Comparison of ENCODE assay signal across 1 cellular context in the genomic region with DNA sequence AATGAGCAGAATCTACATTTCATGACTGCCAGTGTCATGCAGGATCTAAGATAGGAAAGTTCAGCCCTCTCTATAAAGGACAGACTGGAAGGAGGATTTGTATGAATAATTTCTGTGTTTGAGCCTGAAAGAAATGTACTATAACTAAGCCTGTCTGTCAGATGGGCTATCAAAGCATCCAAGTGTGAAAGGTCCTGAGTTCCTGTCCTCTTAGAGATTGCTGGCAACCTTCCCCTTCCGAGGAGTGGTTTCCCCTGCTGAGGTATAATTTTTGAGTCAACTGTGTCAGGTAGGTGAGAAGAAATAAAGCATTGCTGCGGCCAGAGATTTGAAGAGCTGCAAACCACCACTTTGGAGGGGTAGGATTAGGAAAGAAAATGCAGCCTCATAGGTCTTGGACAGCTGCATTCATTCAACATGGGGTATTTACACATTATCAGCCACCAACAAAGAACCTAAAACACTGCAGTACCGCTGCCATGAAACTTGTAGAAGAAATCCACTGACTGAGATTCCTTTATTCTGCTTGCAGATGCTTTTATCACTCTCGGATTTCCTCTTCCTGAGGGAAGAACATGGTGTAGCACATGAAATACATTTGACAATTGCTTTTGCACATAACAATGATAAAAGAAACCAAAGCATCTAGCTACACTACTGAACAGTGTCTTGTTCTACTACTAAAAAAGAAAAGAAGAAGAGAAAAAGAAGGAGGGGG.
TF ChIP-seq lines count a peak whose summit lies in the region.

No MANE protein-coding gene starts in this region.

TF ChIP-seq in HepG2, 621 proteins besides CTCF, POLR2A, EP300 and RAD21 (continued from another document):
- TF ChIP-seq, protein P1, sequence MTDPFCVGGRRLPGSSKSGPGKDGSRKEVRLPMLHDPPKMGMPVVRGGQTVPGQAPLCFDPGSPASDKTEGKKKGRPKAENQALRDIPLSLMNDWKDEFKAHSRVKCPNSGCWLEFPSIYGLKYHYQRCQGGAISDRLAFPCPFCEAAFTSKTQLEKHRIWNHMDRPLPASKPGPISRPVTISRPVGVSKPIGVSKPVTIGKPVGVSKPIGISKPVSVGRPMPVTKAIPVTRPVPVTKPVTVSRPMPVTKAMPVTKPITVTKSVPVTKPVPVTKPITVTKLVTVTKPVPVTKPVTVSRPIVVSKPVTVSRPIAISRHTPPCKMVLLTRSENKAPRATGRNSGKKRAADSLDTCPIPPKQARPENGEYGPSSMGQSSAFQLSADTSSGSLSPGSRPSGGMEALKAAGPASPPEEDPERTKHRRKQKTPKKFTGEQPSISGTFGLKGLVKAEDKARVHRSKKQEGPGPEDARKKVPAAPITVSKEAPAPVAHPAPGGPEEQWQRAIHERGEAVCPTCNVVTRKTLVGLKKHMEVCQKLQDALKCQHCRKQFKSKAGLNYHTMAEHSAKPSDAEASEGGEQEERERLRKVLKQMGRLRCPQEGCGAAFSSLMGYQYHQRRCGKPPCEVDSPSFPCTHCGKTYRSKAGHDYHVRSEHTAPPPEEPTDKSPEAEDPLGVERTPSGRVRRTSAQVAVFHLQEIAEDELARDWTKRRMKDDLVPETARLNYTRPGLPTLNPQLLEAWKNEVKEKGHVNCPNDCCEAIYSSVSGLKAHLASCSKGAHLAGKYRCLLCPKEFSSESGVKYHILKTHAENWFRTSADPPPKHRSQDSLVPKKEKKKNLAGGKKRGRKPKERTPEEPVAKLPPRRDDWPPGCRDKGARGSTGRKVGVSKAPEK (CRISPR knock-in tag; IDR thresholded peaks at IDR 0.05; ENCODE audit: borderline replicate concordance) = no peak
- TF ChIP-seq, protein P2, sequence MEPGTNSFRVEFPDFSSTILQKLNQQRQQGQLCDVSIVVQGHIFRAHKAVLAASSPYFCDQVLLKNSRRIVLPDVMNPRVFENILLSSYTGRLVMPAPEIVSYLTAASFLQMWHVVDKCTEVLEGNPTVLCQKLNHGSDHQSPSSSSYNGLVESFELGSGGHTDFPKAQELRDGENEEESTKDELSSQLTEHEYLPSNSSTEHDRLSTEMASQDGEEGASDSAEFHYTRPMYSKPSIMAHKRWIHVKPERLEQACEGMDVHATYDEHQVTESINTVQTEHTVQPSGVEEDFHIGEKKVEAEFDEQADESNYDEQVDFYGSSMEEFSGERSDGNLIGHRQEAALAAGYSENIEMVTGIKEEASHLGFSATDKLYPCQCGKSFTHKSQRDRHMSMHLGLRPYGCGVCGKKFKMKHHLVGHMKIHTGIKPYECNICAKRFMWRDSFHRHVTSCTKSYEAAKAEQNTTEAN (CRISPR knock-in tag; conservative IDR thresholded peaks at IDR 0.05) = no peak
- TF ChIP-seq TBX3 (IDR thresholded peaks at IDR 0.05; ENCODE audit: borderline replicate concordance) (no peak), ZNF766 (CRISPR knock-in tag; IDR thresholded peaks at IDR 0.05; ENCODE audit: borderline replicate concordance) (no peak), DMAP1 (CRISPR knock-in tag; IDR thresholded peaks at IDR 0.05) (no peak), SSRP1 (CRISPR knock-in tag; IDR thresholded peaks at IDR 0.05) (no peak), KDM6A (CRISPR knock-in tag; IDR thresholded peaks at IDR 0.05; ENCODE audit: low read depth) (no peak), SIN3B (IDR thresholded peaks at IDR 0.05; ENCODE audit: low read length) (no peak), ZNF160 (CRISPR knock-in tag; IDR thresholded peaks at IDR 0.05) (no peak), YEATS2 (CRISPR knock-in tag; IDR thresholded peaks at IDR 0.05; ENCODE audit: borderline replicate concordance) (no peak)
- TF ChIP-seq, protein P3, sequence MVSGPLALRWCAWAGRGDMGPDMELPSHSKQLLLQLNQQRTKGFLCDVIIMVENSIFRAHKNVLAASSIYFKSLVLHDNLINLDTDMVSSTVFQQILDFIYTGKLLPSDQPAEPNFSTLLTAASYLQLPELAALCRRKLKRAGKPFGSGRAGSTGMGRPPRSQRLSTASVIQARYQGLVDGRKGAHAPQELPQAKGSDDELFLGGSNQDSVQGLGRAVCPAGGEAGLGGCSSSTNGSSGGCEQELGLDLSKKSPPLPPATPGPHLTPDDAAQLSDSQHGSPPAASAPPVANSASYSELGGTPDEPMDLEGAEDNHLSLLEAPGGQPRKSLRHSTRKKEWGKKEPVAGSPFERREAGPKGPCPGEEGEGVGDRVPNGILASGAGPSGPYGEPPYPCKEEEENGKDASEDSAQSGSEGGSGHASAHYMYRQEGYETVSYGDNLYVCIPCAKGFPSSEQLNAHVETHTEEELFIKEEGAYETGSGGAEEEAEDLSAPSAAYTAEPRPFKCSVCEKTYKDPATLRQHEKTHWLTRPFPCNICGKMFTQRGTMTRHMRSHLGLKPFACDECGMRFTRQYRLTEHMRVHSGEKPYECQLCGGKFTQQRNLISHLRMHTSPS (CRISPR knock-in tag; IDR thresholded peaks at IDR 0.05; ENCODE audit: low read depth) = no peak
- TF ChIP-seq, protein P4, sequence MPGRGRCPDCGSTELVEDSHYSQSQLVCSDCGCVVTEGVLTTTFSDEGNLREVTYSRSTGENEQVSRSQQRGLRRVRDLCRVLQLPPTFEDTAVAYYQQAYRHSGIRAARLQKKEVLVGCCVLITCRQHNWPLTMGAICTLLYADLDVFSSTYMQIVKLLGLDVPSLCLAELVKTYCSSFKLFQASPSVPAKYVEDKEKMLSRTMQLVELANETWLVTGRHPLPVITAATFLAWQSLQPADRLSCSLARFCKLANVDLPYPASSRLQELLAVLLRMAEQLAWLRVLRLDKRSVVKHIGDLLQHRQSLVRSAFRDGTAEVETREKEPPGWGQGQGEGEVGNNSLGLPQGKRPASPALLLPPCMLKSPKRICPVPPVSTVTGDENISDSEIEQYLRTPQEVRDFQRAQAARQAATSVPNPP (CRISPR knock-in tag; IDR thresholded peaks at IDR 0.05) = no peak
- TF ChIP-seq, protein P5, sequence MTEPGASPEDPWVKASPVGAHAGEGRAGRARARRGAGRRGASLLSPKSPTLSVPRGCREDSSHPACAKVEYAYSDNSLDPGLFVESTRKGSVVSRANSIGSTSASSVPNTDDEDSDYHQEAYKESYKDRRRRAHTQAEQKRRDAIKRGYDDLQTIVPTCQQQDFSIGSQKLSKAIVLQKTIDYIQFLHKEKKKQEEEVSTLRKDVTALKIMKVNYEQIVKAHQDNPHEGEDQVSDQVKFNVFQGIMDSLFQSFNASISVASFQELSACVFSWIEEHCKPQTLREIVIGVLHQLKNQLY (CRISPR knock-in tag; IDR thresholded peaks at IDR 0.05) = no peak
- TF ChIP-seq, protein P6, sequence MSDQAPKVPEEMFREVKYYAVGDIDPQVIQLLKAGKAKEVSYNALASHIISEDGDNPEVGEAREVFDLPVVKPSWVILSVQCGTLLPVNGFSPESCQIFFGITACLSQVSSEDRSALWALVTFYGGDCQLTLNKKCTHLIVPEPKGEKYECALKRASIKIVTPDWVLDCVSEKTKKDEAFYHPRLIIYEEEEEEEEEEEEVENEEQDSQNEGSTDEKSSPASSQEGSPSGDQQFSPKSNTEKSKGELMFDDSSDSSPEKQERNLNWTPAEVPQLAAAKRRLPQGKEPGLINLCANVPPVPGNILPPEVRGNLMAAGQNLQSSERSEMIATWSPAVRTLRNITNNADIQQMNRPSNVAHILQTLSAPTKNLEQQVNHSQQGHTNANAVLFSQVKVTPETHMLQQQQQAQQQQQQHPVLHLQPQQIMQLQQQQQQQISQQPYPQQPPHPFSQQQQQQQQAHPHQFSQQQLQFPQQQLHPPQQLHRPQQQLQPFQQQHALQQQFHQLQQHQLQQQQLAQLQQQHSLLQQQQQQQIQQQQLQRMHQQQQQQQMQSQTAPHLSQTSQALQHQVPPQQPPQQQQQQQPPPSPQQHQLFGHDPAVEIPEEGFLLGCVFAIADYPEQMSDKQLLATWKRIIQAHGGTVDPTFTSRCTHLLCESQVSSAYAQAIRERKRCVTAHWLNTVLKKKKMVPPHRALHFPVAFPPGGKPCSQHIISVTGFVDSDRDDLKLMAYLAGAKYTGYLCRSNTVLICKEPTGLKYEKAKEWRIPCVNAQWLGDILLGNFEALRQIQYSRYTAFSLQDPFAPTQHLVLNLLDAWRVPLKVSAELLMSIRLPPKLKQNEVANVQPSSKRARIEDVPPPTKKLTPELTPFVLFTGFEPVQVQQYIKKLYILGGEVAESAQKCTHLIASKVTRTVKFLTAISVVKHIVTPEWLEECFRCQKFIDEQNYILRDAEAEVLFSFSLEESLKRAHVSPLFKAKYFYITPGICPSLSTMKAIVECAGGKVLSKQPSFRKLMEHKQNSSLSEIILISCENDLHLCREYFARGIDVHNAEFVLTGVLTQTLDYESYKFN (CRISPR knock-in tag; conservative IDR thresholded peaks at IDR 0.05) = no peak
